ENCODE assay signal across 13 cellular contexts in genomic region chr5:36602711-36603321, GRCh38. TPM values are rescaled to one million over a fixed set of nuclear protein-coding genes. Genes with fewer than 3 reads are reported as not detected.
A peak's percentile ranks its signal among the peaks of the same experiment; 100 is the strongest.
DNase-seq lines count a peak whose midpoint lies in the region; ATAC-seq and TF ChIP-seq lines count a peak whose summit lies in the region.
"Had no signal": no experiment of that assay in that cellular context is flagged by ENCODE, and none has a peak within 500 bp of the region (broad histone marks: within the 10 kb centered on the region; RNA-seq: fewer than 3 reads in every experiment).

No MANE protein-coding gene starts in this region.

- H3K27ac ChIP-seq in dorsolateral prefrontal cortex: peak overlapping the region; percentile 22 to 99 (median 96)
- peak overlapping the region; percentile 96 for H3K27ac ChIP-seq in substantia nigra (ENCODE audit: low read depth, low read length, poor library complexity, severe bottlenecking)
- H3K27ac ChIP-seq: SJSA1 had no signal

- no peaks in the 10 kb centered on the region for H3K9me3 Mint-ChIP-seq in activated CD4-positive, alpha-beta T cell treated with anti-CD3 and anti-CD28 coated beads, Interleukin-2, amount 10 ng/mL, durations not matched to agents 24 days and 14 days
- H3K9me3 Mint-ChIP-seq: activated CD8-positive, alpha-beta T cell treated with anti-CD3 and anti-CD28 coated beads for 36 hours; activated naive CD8-positive, alpha-beta T cell treated with anti-CD3 and anti-CD28 coated beads for 36 hours had no signal

- peaks cover 38% of the 10 kb centered on the region for H3K27me3 Mint-ChIP-seq in activated CD4-positive, alpha-beta T cell treated with anti-CD3 and anti-CD28 coated beads, Interleukin-2, amount 10 ng/mL, durations not matched to agents 24 days and 14 days

- intact Hi-C loops in activated CD4-positive, alpha-beta T cell treated with anti-CD3 and anti-CD28 coated beads, Interleukin-2, amount 10 ng/mL, durations not matched to agents 24 days and 14 days (cut with micrococcal nuclease): no loop called here
- intact Hi-C loops in dorsolateral prefrontal cortex (cut with DNase I): loop anchor here in 1 of 2 donors (10.0 kb wide), 1 partner anchor 158 kb away; no protein-coding TSS in a partner anchor

- ATAC-seq in HG03439 (IDR thresholded peaks at IDR 0.05; ENCODE audit: unreplicated experiment): no peak
- ATAC-seq: activated CD8-positive, alpha-beta T cell treated with anti-CD3 and anti-CD28 coated beads for 36 hours had no signal

- TF ChIP-seq CTCF in dorsolateral prefrontal cortex (IDR thresholded peaks at IDR 0.05 in 54 of 56, conservative IDR thresholded peaks at IDR 0.05 in 2 of 56; ENCODE audit: low read depth in 1 of 56, partially characterized antibody in 56 of 56): peak in 17 of 56 donors; percentile 7 to 32 (median 19)

- DNase-seq in activated CD4-positive, alpha-beta T cell treated with anti-CD3 and anti-CD28 coated beads, Interleukin-2, amount 10 ng/mL, durations not matched to agents 24 days and 14 days: peak; percentile 49
- no peak for DNase-seq in activated CD4-positive, alpha-beta T cell treated with anti-CD3 and anti-CD28 coated beads, Interleukin-2, amount 50 U/mL, for 1 hour
- DNase-seq in NAMALWA (ENCODE audit: low spot score): peak; percentile 27
- DNase-seq in dorsolateral prefrontal cortex: no peak
- peak in 17 of 49 donors; percentile 20 to 61 (median 37) for DNase-seq in substantia nigra (lab: John Stamatoyannopoulos, UW)
- no peak for DNase-seq in NCI-H524 (lab: John Stamatoyannopoulos, UW)
- DNase-seq in NCI-H1694 (lab: John Stamatoyannopoulos, UW): no peak
- DNase-seq: activated CD8-positive, alpha-beta T cell treated with anti-CD3 and anti-CD28 coated beads for 36 hours; activated naive CD8-positive, alpha-beta T cell treated with anti-CD3 and anti-CD28 coated beads for 36 hours; NCI-H2081 treated with DMSO at 0.1 percent for 48 hours; stimulated activated CD8-positive, alpha-beta memory T cell treated with anti-CD3 and anti-CD28 coated beads, Interleukin-4, amount 100 ng/mL, for 48 hours had no signal

- H3K4me1 Mint-ChIP-seq in activated CD4-positive, alpha-beta T cell treated with anti-CD3 and anti-CD28 coated beads, Interleukin-2, amount 10 ng/mL, durations not matched to agents 24 days and 14 days: peaks cover 16% of the 10 kb centered on the region

- peaks cover 0 to 14% (median 0%) of the 10 kb centered on the region in 45 donors for H3K27me3 ChIP-seq in dorsolateral prefrontal cortex
- H3K27me3 ChIP-seq: SJSA1 had no signal

- H3K4me3 Mint-ChIP-seq in activated CD4-positive, alpha-beta T cell treated with anti-CD3 and anti-CD28 coated beads, Interleukin-2, amount 10 ng/mL, durations not matched to agents 24 days and 14 days: no peak overlapping the region
- H3K4me3 Mint-ChIP-seq: activated CD8-positive, alpha-beta T cell treated with anti-CD3 and anti-CD28 coated beads for 36 hours; activated naive CD8-positive, alpha-beta T cell treated with anti-CD3 and anti-CD28 coated beads for 36 hours had no signal

- H3K27ac Mint-ChIP-seq in activated CD4-positive, alpha-beta T cell treated with anti-CD3 and anti-CD28 coated beads, Interleukin-2, amount 10 ng/mL, durations not matched to agents 24 days and 14 days: no peak overlapping the region
- H3K27ac Mint-ChIP-seq: activated CD8-positive, alpha-beta T cell treated with anti-CD3 and anti-CD28 coated beads for 36 hours; activated naive CD8-positive, alpha-beta T cell treated with anti-CD3 and anti-CD28 coated beads for 36 hours had no signal

- H3K36me3 Mint-ChIP-seq in activated CD4-positive, alpha-beta T cell treated with anti-CD3 and anti-CD28 coated beads, Interleukin-2, amount 10 ng/mL, durations not matched to agents 24 days and 14 days (ENCODE audit: low read depth): no peaks in the 10 kb centered on the region
- H3K36me3 Mint-ChIP-seq: activated naive CD8-positive, alpha-beta T cell treated with anti-CD3 and anti-CD28 coated beads for 36 hours had no signal

- H3K4me3 ChIP-seq in dorsolateral prefrontal cortex: no peak overlapping the region
- H3K4me3 ChIP-seq: SJSA1 had no signal

RNA-seq across cellular contexts. Expression of gene SLC1A3, which starts 3.6 kb away (rescaled TPM):
- total RNA-seq in activated CD4-positive, alpha-beta T cell treated with anti-CD3 and anti-CD28 coated beads, Interleukin-2, amount 10 ng/mL, durations not matched to agents 24 days and 14 days: not detected in 2 replicates
- total RNA-seq in dorsolateral prefrontal cortex: 1,000 to 10,000 TPM in 10 of 120 experiments, 100 to 1,000 TPM in 110; 324 to 1,867 (median 637) TPM

Comparison
In these comparisons a context has a peak if more than half of its experiments do, and no peak if none do; other contexts are left out.
1. DNase-seq: peak in activated CD4-positive, alpha-beta T cell treated with anti-CD3 and anti-CD28 coated beads, Interleukin-2, amount 10 ng/mL, durations not matched to agents 24 days and 14 days (single experiment) and NAMALWA (single experiment); none in activated CD4-positive, alpha-beta T cell treated with anti-CD3 and anti-CD28 coated beads, Interleukin-2, amount 50 U/mL, for 1 hour (single experiment), dorsolateral prefrontal cortex (0 of 10), NCI-H524 (0 of 2) and NCI-H1694 (single experiment).
2. RNA of gene SLC1A3, which starts 3.6 kb away (total RNA-seq): 324 to 1,867 TPM in dorsolateral prefrontal cortex; not detected in activated CD4-positive, alpha-beta T cell treated with anti-CD3 and anti-CD28 coated beads, Interleukin-2, amount 10 ng/mL, durations not matched to agents 24 days and 14 days; every median in the first group is over 100 times any median in the second.